2 cellular contexts compared by ENCODE assay signal in genomic region chr14:61192970-61193369, GRCh38.
TF ChIP-seq lines count a peak whose summit lies in the region.

No MANE protein-coding gene starts in this region.

TF ChIP-seq in IMR-90, 13 proteins besides CTCF, POLR2A, EP300 and RAD21:
- TF ChIP-seq NFE2L2 (IDR thresholded peaks at IDR 0.05; ENCODE audit: low read depth, low read length): peak; percentile 89
- TF ChIP-seq MAFK (IDR thresholded peaks at IDR 0.05; ENCODE audit: low read depth, low read length): peak; percentile 58
- no peak for TF ChIP-seq RFX5 (IDR thresholded peaks at IDR 0.05; ENCODE audit: low read depth, low read length)
- TF ChIP-seq ELK1 (IDR thresholded peaks at IDR 0.05; ENCODE audit: borderline replicate concordance, low read depth, low read length): no peak
- no peak for TF ChIP-seq CHD1 (IDR thresholded peaks at IDR 0.05; ENCODE audit: low read depth, low read length)
- no peak for TF ChIP-seq SMC3 (IDR thresholded peaks at IDR 0.05; ENCODE audit: low read depth, low read length)

TF ChIP-seq in endothelial cell of umbilical vein, 7 proteins besides CTCF, POLR2A, EP300 and RAD21:
- no peak for TF ChIP-seq JUN (IDR thresholded peaks at IDR 0.05; ENCODE audit: borderline replicate concordance, insufficient read depth, insufficient read length, low read depth)
- no peak for TF ChIP-seq MAX (IDR thresholded peaks at IDR 0.05; ENCODE audit: insufficient read depth, insufficient read length)
- no peak for TF ChIP-seq POLR2AphosphoS5 (IDR thresholded peaks at IDR 0.05; ENCODE audit: insufficient read depth, low read depth, low read length)
- no peak for TF ChIP-seq MYC (IDR thresholded peaks at IDR 0.05; ENCODE audit: low read depth, low read length)
- TF ChIP-seq FOS (IDR thresholded peaks at IDR 0.05; ENCODE audit: borderline replicate concordance, insufficient read depth, low read length): no peak
- TF ChIP-seq EZH2 (IDR thresholded peaks at IDR 0.05; ENCODE audit: borderline replicate concordance, low read depth, low read length, severe bottlenecking): no peak
- TF ChIP-seq GATA2 (IDR thresholded peaks at IDR 0.05; ENCODE audit: insufficient read depth, insufficient read length, low read depth, low read length): no peak
